ENCODE assay signal across 13 cellular contexts in the genomic region with DNA sequence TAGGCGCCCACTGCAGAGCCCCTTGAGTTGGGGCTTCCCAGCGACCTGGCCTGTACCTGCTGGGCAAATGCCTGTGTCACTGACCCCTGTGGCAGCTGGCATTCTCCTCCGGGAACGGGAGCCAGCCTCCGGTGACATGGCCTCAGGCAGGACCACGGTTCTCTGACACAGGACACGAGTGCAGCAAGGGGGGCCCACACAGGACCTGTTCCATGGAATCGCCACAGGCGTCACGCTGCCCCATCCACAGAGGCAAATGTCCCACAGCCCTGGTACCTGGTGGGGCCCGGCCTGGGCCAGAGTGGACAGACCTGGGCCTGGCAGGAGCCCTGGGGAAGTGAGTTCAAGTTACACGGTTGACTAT. TPM values are rescaled to one million over a fixed set of nuclear protein-coding genes. Genes with fewer than 3 reads are reported as not detected.
A peak's percentile ranks its signal among the peaks of the same experiment; 100 is the strongest.
DNase-seq lines count a peak whose midpoint lies in the region; ATAC-seq and TF ChIP-seq lines count a peak whose summit lies in the region.
"Had no signal": no experiment of that assay in that cellular context is flagged by ENCODE, and none has a peak within 500 bp of the region (broad histone marks: within the 10 kb centered on the region; RNA-seq: fewer than 3 reads in every experiment).

No MANE protein-coding gene starts in this region.

- H3K4me3 ChIP-seq in right lobe of liver = no peak overlapping the region

- H3K4me3 Mint-ChIP-seq in stimulated activated naive CD8-positive, alpha-beta T cell treated with anti-CD3 and anti-CD28 coated beads, Interleukin-15, Interleukin-2, amounts not matched to agents 100 ng/mL and 50 ng/mL, for 24 hours = peak overlapping the region; percentile 100
- peak overlapping the region; percentile 91 for H3K4me3 Mint-ChIP-seq in activated CD8-positive, alpha-beta T cell treated with anti-CD3 and anti-CD28 coated beads, Interleukin-2, amount 10 ng/mL, durations not matched to agents 7 days and 5 days

- H3K4me1 Mint-ChIP-seq in stimulated activated naive CD8-positive, alpha-beta T cell treated with anti-CD3 and anti-CD28 coated beads, Interleukin-15, Interleukin-2, amounts not matched to agents 100 ng/mL and 50 ng/mL, for 24 hours (ENCODE audit: low read depth) = peaks cover 82% of the 10 kb centered on the region
- H3K4me1 Mint-ChIP-seq in activated CD8-positive, alpha-beta T cell treated with anti-CD3 and anti-CD28 coated beads, Interleukin-2, amount 10 ng/mL, durations not matched to agents 7 days and 5 days (ENCODE audit: low read depth) = peaks cover 75% of the 10 kb centered on the region

- H3K9me3 Mint-ChIP-seq in stimulated activated naive CD8-positive, alpha-beta T cell treated with anti-CD3 and anti-CD28 coated beads, Interleukin-15, Interleukin-2, amounts not matched to agents 100 ng/mL and 50 ng/mL, for 24 hours = no peaks in the 10 kb centered on the region
- H3K9me3 Mint-ChIP-seq in activated CD8-positive, alpha-beta T cell treated with anti-CD3 and anti-CD28 coated beads, Interleukin-2, amount 10 ng/mL, durations not matched to agents 7 days and 5 days (ENCODE audit: insufficient read depth) = no peaks in the 10 kb centered on the region

- POLR2A ChIA-PET in activated CD8-positive, alpha-beta T cell treated with anti-CD3 and anti-CD28 coated beads, Interleukin-2, amount 10 ng/mL, durations not matched to agents 7 days and 5 days (lab: Charles Lee) = interaction anchor here (1.6 to 2.1 kb wide), 3 partner anchors 9 to 44 kb away, joined by 7 to 10 read pairs (median 9); a partner anchor contains a TSS

- no peak overlapping the region for H3K27ac Mint-ChIP-seq in stimulated activated naive CD8-positive, alpha-beta T cell treated with anti-CD3 and anti-CD28 coated beads, Interleukin-15, Interleukin-2, amounts not matched to agents 100 ng/mL and 50 ng/mL, for 24 hours
- H3K27ac Mint-ChIP-seq in activated CD8-positive, alpha-beta T cell treated with anti-CD3 and anti-CD28 coated beads, Interleukin-2, amount 10 ng/mL, durations not matched to agents 7 days and 5 days = no peak overlapping the region

- no peak for DNase-seq in stimulated activated naive CD8-positive, alpha-beta T cell treated with anti-CD3 and anti-CD28 coated beads, Interleukin-15, Interleukin-2, amounts not matched to agents 100 U/mL and 50 U/mL, for 24 hours
- DNase-seq in activated CD8-positive, alpha-beta T cell treated with anti-CD3 and anti-CD28 coated beads, Interleukin-2, amount 10 ng/mL, durations not matched to agents 7 days and 5 days = no peak
- peak; percentile 75 to 84 (median 83) for DNase-seq in right lobe of liver
- no peak for DNase-seq in stimulated activated naive CD4-positive, alpha-beta T cell (lab: John Stamatoyannopoulos, UW)
- DNase-seq: activated gamma-delta T cell treated with Interleukin-2 at 50 U/mL for 16 hours; BE2C; effector CD4-positive, alpha-beta T cell; occipital lobe; stimulated activated CD4-positive, alpha-beta T cell treated with anti-CD3 and anti-CD28 coated beads, Interleukin-4, amount 100 ng/mL, for 4 hours had no signal

- ATAC-seq in stimulated activated naive CD8-positive, alpha-beta T cell treated with anti-CD3 and anti-CD28 coated beads, Interleukin-15, Interleukin-2, amounts not matched to agents 100 U/mL and 50 U/mL, for 24 hours = no peak
- no peak for ATAC-seq in activated CD8-positive, alpha-beta T cell treated with anti-CD3 and anti-CD28 coated beads, Interleukin-2, amount 10 ng/mL, durations not matched to agents 7 days and 5 days
- peak; percentile 63 to 73 (median 67) for ATAC-seq in right lobe of liver
- no peak for ATAC-seq in esophagus mucosa
- no peak for ATAC-seq in HG03159 (IDR thresholded peaks at IDR 0.05; ENCODE audit: unreplicated experiment)

- peaks cover 34% of the 10 kb centered on the region for H3K36me3 Mint-ChIP-seq in stimulated activated naive CD8-positive, alpha-beta T cell treated with anti-CD3 and anti-CD28 coated beads, Interleukin-15, Interleukin-2, amounts not matched to agents 100 ng/mL and 50 ng/mL, for 24 hours (ENCODE audit: low read depth)
- H3K36me3 Mint-ChIP-seq in activated CD8-positive, alpha-beta T cell treated with anti-CD3 and anti-CD28 coated beads, Interleukin-2, amount 10 ng/mL, durations not matched to agents 7 days and 5 days (ENCODE audit: low read depth) = peaks cover 56% of the 10 kb centered on the region

- CTCF ChIA-PET in activated CD8-positive, alpha-beta T cell treated with anti-CD3 and anti-CD28 coated beads, Interleukin-2, amount 10 ng/mL, durations not matched to agents 7 days and 5 days (lab: Charles Lee) = interaction anchor here (1.2 to 8.1 kb wide), 5 partner anchors 9 to 125 kb away, joined by 3 to 74 read pairs (median 8); no protein-coding TSS in a partner anchor

- H3K27me3 ChIP-seq in right lobe of liver = no peaks in the 10 kb centered on the region

- no peak for TF ChIP-seq CTCF in right lobe of liver (IDR thresholded peaks at IDR 0.05)

- no peak for TF ChIP-seq POLR2A in right lobe of liver (IDR thresholded peaks at IDR 0.05)

- H3K9me3 ChIP-seq in right lobe of liver = no peaks in the 10 kb centered on the region
- H3K9me3 ChIP-seq: BE2C had no signal

- intact Hi-C loops in right lobe of liver (cut with DNase I) = no loop called here

- no peak overlapping the region for H3K27ac ChIP-seq in right lobe of liver

- no peaks in the 10 kb centered on the region for H3K36me3 ChIP-seq in right lobe of liver
- H3K36me3 ChIP-seq: BE2C had no signal

- 20% methylated on average over 4 of the region's 12 CpGs for WGBS in right lobe of liver (ENCODE audit: insufficient coverage, low coverage, low lambda C conversion rate, missing lambda C conversion rate)

- peaks cover 0 to 30% (median 18%) of the 10 kb centered on the region in 4 donors for H3K4me1 ChIP-seq in right lobe of liver
- H3K4me1 ChIP-seq: BE2C had no signal

- H3K27me3 Mint-ChIP-seq in stimulated activated naive CD8-positive, alpha-beta T cell treated with anti-CD3 and anti-CD28 coated beads, Interleukin-15, Interleukin-2, amounts not matched to agents 100 ng/mL and 50 ng/mL, for 24 hours = no peaks in the 10 kb centered on the region
- H3K27me3 Mint-ChIP-seq in activated CD8-positive, alpha-beta T cell treated with anti-CD3 and anti-CD28 coated beads, Interleukin-2, amount 10 ng/mL, durations not matched to agents 7 days and 5 days (ENCODE audit: low read depth) = no peaks in the 10 kb centered on the region

RNA-seq across cellular contexts. Expression of a gene that starts 2.6 kb away (rescaled TPM):
- total RNA-seq in activated CD8-positive, alpha-beta T cell treated with anti-CD3 and anti-CD28 coated beads, Interleukin-2, amount 10 ng/mL, durations not matched to agents 7 days and 5 days = 100 to 1,000 TPM; 503 to 530 TPM
- total RNA-seq in right lobe of liver (10 to 100 TPM; 12.9 to 61.8 (median 36.6) TPM), esophagus mucosa (7.1 TPM)
- total RNA-seq: RPMI7951 had no signal

RNA-seq across cellular contexts. Expression of a gene that starts 21.7 kb away (rescaled TPM):
- 10 to 100 TPM; 56.6 to 60.4 TPM for total RNA-seq in activated CD8-positive, alpha-beta T cell treated with anti-CD3 and anti-CD28 coated beads, Interleukin-2, amount 10 ng/mL, durations not matched to agents 7 days and 5 days
- 10 to 100 TPM; 15.0 to 27.9 (median 17.1) TPM for total RNA-seq in right lobe of liver
- 27.2 TPM for total RNA-seq in esophagus mucosa

RNA-seq across cellular contexts. Expression of a gene that starts 44.6 kb away (rescaled TPM):
- 10 to 100 TPM; 54.9 to 55.2 TPM for total RNA-seq in activated CD8-positive, alpha-beta T cell treated with anti-CD3 and anti-CD28 coated beads, Interleukin-2, amount 10 ng/mL, durations not matched to agents 7 days and 5 days
- 100 to 1,000 TPM in 3 of 6 experiments, 10 to 100 TPM in 3; 54.3 to 195 (median 140) TPM for total RNA-seq in right lobe of liver
- total RNA-seq in esophagus mucosa = 67.1 TPM

Comparison
In these comparisons a context has a peak if more than half of its experiments do, and no peak if none do; other contexts are left out.
1. ATAC-seq: peak in right lobe of liver (4 of 4); none in stimulated activated naive CD8-positive, alpha-beta T cell treated with anti-CD3 and anti-CD28 coated beads, Interleukin-15, Interleukin-2, amounts not matched to agents 100 U/mL and 50 U/mL, for 24 hours (single experiment), activated CD8-positive, alpha-beta T cell treated with anti-CD3 and anti-CD28 coated beads, Interleukin-2, amount 10 ng/mL, durations not matched to agents 7 days and 5 days (single experiment), esophagus mucosa (single experiment) and HG03159 (single experiment).
2. DNase-seq: peak in right lobe of liver (3 of 3); none in stimulated activated naive CD8-positive, alpha-beta T cell treated with anti-CD3 and anti-CD28 coated beads, Interleukin-15, Interleukin-2, amounts not matched to agents 100 U/mL and 50 U/mL, for 24 hours (single experiment), activated CD8-positive, alpha-beta T cell treated with anti-CD3 and anti-CD28 coated beads, Interleukin-2, amount 10 ng/mL, durations not matched to agents 7 days and 5 days (single experiment) and stimulated activated naive CD4-positive, alpha-beta T cell (0 of 6).
3. RNA of a gene that starts 2.6 kb away (total RNA-seq): 503 to 530 TPM in activated CD8-positive, alpha-beta T cell treated with anti-CD3 and anti-CD28 coated beads, Interleukin-2, amount 10 ng/mL, durations not matched to agents 7 days and 5 days; 12.9 to 61.8 TPM in right lobe of liver and 7.1 TPM in esophagus mucosa (single experiment); every median in the first group is over 4 times any median in the second.